13 cellular contexts compared by ENCODE assay signal in the genomic region with DNA sequence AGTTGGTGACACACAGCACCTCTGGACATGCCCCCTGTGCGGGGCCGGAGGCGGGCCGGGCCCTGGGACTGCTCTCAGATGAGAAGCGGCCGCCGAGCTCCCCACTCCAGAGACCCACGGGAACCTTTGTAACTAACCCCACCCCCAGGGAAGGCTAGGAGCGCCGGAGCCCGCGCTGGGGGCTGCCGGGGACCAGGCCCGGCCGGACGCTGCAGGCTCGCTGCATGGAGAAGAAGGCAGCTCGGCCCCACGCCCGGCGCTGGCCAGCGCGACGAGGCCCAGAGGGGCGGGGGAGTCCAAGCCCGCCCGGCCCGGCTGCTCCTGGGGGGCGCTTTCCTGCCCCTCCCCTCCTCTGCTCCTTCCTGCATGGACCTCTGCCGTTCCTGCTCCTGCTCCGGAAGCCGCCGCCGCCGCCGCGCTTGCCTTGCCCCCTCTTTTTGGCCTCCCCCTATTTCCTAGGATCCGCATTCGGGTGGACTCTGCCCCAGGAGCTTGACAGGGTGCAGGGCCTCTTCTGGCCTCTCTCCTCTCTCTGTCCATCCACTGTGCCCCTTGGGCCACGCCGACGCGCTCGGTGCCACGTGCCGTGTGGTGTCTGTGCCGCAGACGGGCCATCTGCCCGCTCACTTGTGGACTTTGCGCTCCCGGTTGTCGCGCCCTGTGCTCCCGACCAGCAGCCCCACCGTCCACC. TPM values are rescaled to one million over a fixed set of nuclear protein-coding genes. Genes with fewer than 3 reads are reported as not detected.
DNase-seq lines count a peak whose midpoint lies in the region; ATAC-seq, FAIRE-seq and TF ChIP-seq lines count a peak whose summit lies in the region.
"Had no signal": no experiment of that assay in that cellular context is flagged by ENCODE, and none has a peak within 500 bp of the region (broad histone marks: within the 10 kb centered on the region; RNA-seq: fewer than 3 reads in every experiment).

No MANE protein-coding gene starts in this region.

- no peak overlapping the region for H2AFZ ChIP-seq in SK-N-SH (ENCODE audit: low read depth)
- no peak overlapping the region for H2AFZ ChIP-seq in K562 (ENCODE audit: low read depth, low read length)
- no peak overlapping the region for H2AFZ ChIP-seq in mesenchymal stem cell (ENCODE audit: low read depth, low read length)
- H2AFZ ChIP-seq: GM23338 had no signal

- FAIRE-seq in K562 (lab: Jason Lieb, UNC) = no peak
- FAIRE-seq: HTR-8/SVneo had no signal

- H3K14ac ChIP-seq in mesenchymal stem cell (ENCODE audit: low read length in 2 of 2) = no peak overlapping the region

- H2BK15ac ChIP-seq in mesenchymal stem cell (ENCODE audit: low read depth, poor library complexity, severe bottlenecking) = no peak overlapping the region

- peak overlapping the region; percentile 14 for H4K91ac ChIP-seq in mesenchymal stem cell (ENCODE audit: low read length)

- no peak for TF ChIP-seq RAD21 in SK-N-SH (IDR thresholded peaks at IDR 0.05; ENCODE audit: low read length)
- no peak for TF ChIP-seq RAD21 in K562 (CRISPR knock-in tag; conservative IDR thresholded peaks at IDR 0.05 in 1 of 2, IDR thresholded peaks at IDR 0.05 in 1 of 2)

- H3F3A ChIP-seq in SK-N-SH (replicated peaks; ENCODE audit: insufficient read depth) = peaks cover 4% of the 10 kb centered on the region

- H2BK120ac ChIP-seq in mesenchymal stem cell (ENCODE audit: low read depth, low read length) = no peak overlapping the region

- no peaks in the 10 kb centered on the region for H3K9me3 ChIP-seq in SK-N-SH
- H3K9me3 ChIP-seq in K562 (replicated peaks; ENCODE audit: control insufficient read depth, insufficient read depth, low read depth, low read length) = no peaks in the 10 kb centered on the region
- H3K9me3 ChIP-seq in mesenchymal stem cell (ENCODE audit: control insufficient read depth, low read length) = no peaks in the 10 kb centered on the region
- H3K9me3 ChIP-seq: BLaER1, HAP-1 had no signal

- H3K27me3 ChIP-seq in SK-N-SH (ENCODE audit: insufficient read depth) (no peaks in the 10 kb centered on the region), K562 (ENCODE audit: control insufficient read depth in 2 of 2, insufficient read depth in 2 of 2, low read length in 2 of 2) (no peaks in the 10 kb centered on the region; a peak in 1 of 5 replicates), mesenchymal stem cell (ENCODE audit: control insufficient read depth in 1 of 2, insufficient read depth in 1 of 2, low read length in 2 of 2) (no peaks in the 10 kb centered on the region)
- H3K27me3 ChIP-seq: BLaER1 had no signal

- 96% methylated on average over 46 of the region's 55 CpGs for WGBS in SK-N-SH (ENCODE audit: low lambda C conversion rate)
- 92% methylated on average over 48 of the region's 55 CpGs for WGBS in K562 (ENCODE audit: insufficient coverage, low coverage, missing lambda C conversion rate)
- 93% methylated on average over 54 of the region's 55 CpGs for WGBS in mesenchymal stem cell

- TF ChIP-seq POLR2A in K562 (conservative IDR thresholded peaks at IDR 0.05) = no peak

- H3K4me2 ChIP-seq in SK-N-SH (no peak overlapping the region), K562 (ENCODE audit: insufficient read depth, low read length) (no peak overlapping the region), mesenchymal stem cell (ENCODE audit: low read length, poor library complexity, severe bottlenecking) (no peak overlapping the region)
- H3K4me2 ChIP-seq: BLaER1, GM23338 had no signal

- POLR2A ChIA-PET in SK-N-SH (lab: Yijun Ruan, JAX) = no interaction called here
- POLR2A ChIA-PET in K562 (lab: Yijun Ruan, JAX) = interaction anchor here (1.2 kb wide), 1 partner anchor 9 kb away, joined by 3 read pairs; no protein-coding TSS in a partner anchor

- H3K36me3 ChIP-seq in SK-N-SH (replicated peaks in 1 of 2; ENCODE audit: control insufficient read depth in 1 of 2, insufficient read depth in 2 of 2, low read length in 1 of 2) = peaks cover 21 to 83% of the 10 kb centered on the region in 2 experiments
- peaks cover 95% of the 10 kb centered on the region for H3K36me3 ChIP-seq in K562 (ENCODE audit: control insufficient read depth, insufficient read depth, low read length)
- H3K36me3 ChIP-seq in mesenchymal stem cell (ENCODE audit: control insufficient read depth in 1 of 2, insufficient read depth in 2 of 2, low read depth in 1 of 2, low read length in 2 of 2) = peaks cover 75 to 85% of the 10 kb centered on the region in 2 experiments

- no peak overlapping the region for H3K18ac ChIP-seq in mesenchymal stem cell (ENCODE audit: low read depth in 1 of 2, low read length in 2 of 2)

- H3K27ac ChIP-seq in SK-N-SH (ENCODE audit: low read depth in 2 of 2, low read length in 1 of 2) (no peak overlapping the region), K562 (ENCODE audit: extremely low read depth, low read depth, low read length) (no peak overlapping the region), mesenchymal stem cell (ENCODE audit: low read length, poor library complexity, severe bottlenecking) (no peak overlapping the region)
- H3K27ac ChIP-seq: BLaER1 had no signal

- no peak overlapping the region for H2BK5ac ChIP-seq in mesenchymal stem cell (ENCODE audit: low read depth, low read length, poor library complexity, severe bottlenecking)

- H3K79me2 ChIP-seq in SK-N-SH (ENCODE audit: insufficient read depth) (peaks cover 26% of the 10 kb centered on the region; the same call in 1 of the 2 replicates), K562 (ENCODE audit: control insufficient read depth, insufficient read depth, low read length) (peaks cover 10% of the 10 kb centered on the region; the same call in 2 of the 3 replicates)

- no peaks in the 10 kb centered on the region for H3K9me2 ChIP-seq in SK-N-SH

- TF ChIP-seq EP300 in SK-N-SH (IDR thresholded peaks at IDR 0.05; ENCODE audit: borderline replicate concordance in 1 of 2, low read depth in 1 of 2, low read length in 1 of 2) (no peak), K562 (IDR thresholded peaks at IDR 0.05; ENCODE audit: low read length) (no peak)

- ATAC-seq in SK-N-SH treated with all-trans-retinoic acid at 6 μM for 48 hours (peak; percentile 1; the same call in 1 of the 3 replicates), K562 (no peak), HG02970 (IDR thresholded peaks at IDR 0.05; ENCODE audit: low FRiP score, unreplicated experiment) (no peak), HG02678 (IDR thresholded peaks at IDR 0.05; ENCODE audit: unreplicated experiment) (no peak)

- H3K9ac ChIP-seq in SK-N-SH (no peak overlapping the region), K562 (ENCODE audit: insufficient read depth in 1 of 2, low read depth in 2 of 2, low read length in 2 of 2) (no peak overlapping the region), mesenchymal stem cell (ENCODE audit: low read length) (no peak overlapping the region)
- H3K9ac ChIP-seq: BLaER1 had no signal

- CTCF ChIA-PET in SK-N-SH (lab: Yijun Ruan, JAX) = interaction anchor here (0.9 to 18.0 kb wide), 21 partner anchors 11 to 354 kb away, joined by 3 to 243 read pairs (median 9); a partner anchor contains a TSS
- CTCF ChIA-PET in K562 (lab: Yijun Ruan, JAX; ENCODE audit: low intra/inter-chr PET ratio) = interaction anchor here (0.6 to 4.4 kb wide), 7 partner anchors 44 to 326 kb away, joined by 3 to 74 read pairs (median 11); a partner anchor contains a TSS

- in situ Hi-C loops in K562 (cut with MboI) = no loop called here

- H3K4me3 ChIP-seq in SK-N-SH (ENCODE audit: low read depth in 2 of 2, low read length in 1 of 2) (no peak overlapping the region), K562 (no peak overlapping the region), mesenchymal stem cell (ENCODE audit: insufficient read depth in 1 of 2, low read depth in 1 of 2, low read length in 2 of 2) (no peak overlapping the region)
- H3K4me3 ChIP-seq: BLaER1, GM23338, HAP-1 had no signal

- no peak overlapping the region for H3K4ac ChIP-seq in mesenchymal stem cell (ENCODE audit: low read depth in 1 of 2, low read length in 2 of 2)

- no peak overlapping the region for H3K23ac ChIP-seq in mesenchymal stem cell (ENCODE audit: low read length in 2 of 2)

- no peak overlapping the region for H2AK5ac ChIP-seq in mesenchymal stem cell (ENCODE audit: low read length, severe bottlenecking)

- intact Hi-C loops in K562 (cut with micrococcal nuclease) = no loop called here
- intact Hi-C loops in cardiac septum (cut with DNase I) = loop anchor here (2.0 kb wide), 1 partner anchor 180 kb away; no protein-coding TSS in a partner anchor

- H2BK12ac ChIP-seq in mesenchymal stem cell (ENCODE audit: low read length in 2 of 2) = no peak overlapping the region

- H4K8ac ChIP-seq in mesenchymal stem cell (ENCODE audit: low read length) = no peak overlapping the region

- H3K4me1 ChIP-seq in SK-N-SH (ENCODE audit: control insufficient read depth in 1 of 2, insufficient read depth in 2 of 2, low read depth in 1 of 2, low read length in 1 of 2) (no peaks in the 10 kb centered on the region; a peak in 1 of 4 replicates), K562 (replicated peaks in 1 of 2; ENCODE audit: control insufficient read depth in 2 of 2, insufficient read depth in 2 of 2, low read length in 2 of 2) (peaks cover 0 to 53% of the 10 kb centered on the region in 2 experiments; a peak in 1 of 5 replicates), mesenchymal stem cell (ENCODE audit: control insufficient read depth, insufficient read depth, low read depth, low read length) (peaks cover 25% of the 10 kb centered on the region)
- H3K4me1 ChIP-seq: BLaER1, HAP-1 had no signal

- no peak for DNase-seq in SK-N-SH
- peak; percentile 39 for DNase-seq in GM20000 (ENCODE audit: low spot score)
- DNase-seq in K562 (ENCODE audit: extremely low read depth in 1 of 4, low spot score in 3 of 4) = no peak
- no peak for DNase-seq in mesenchymal stem cell
- DNase-seq in cardiac septum (ENCODE audit: low spot score) = no peak

- peaks cover 49% of the 10 kb centered on the region for H3K79me1 ChIP-seq in mesenchymal stem cell (replicated peaks; ENCODE audit: low read length, poor library complexity, severe bottlenecking)

- peaks cover 5% of the 10 kb centered on the region for H3K9me1 ChIP-seq in K562 (ENCODE audit: control insufficient read depth, insufficient read depth, low read length)

- peaks cover 27% of the 10 kb centered on the region for H4K20me1 ChIP-seq in SK-N-SH (ENCODE audit: insufficient read depth)
- peaks cover 16% of the 10 kb centered on the region for H4K20me1 ChIP-seq in K562 (replicated peaks; ENCODE audit: control insufficient read depth, insufficient read depth, low read length)

- TF ChIP-seq CTCF in SK-N-SH (IDR thresholded peaks at IDR 0.05) (no peak), GM20000 (IDR thresholded peaks at IDR 0.05; ENCODE audit: extremely low read depth, missing control alignments) (no peak), K562 (IDR thresholded peaks at IDR 0.05 in 2 of 3, conservative IDR thresholded peaks at IDR 0.05 in 1 of 3; ENCODE audit: insufficient read depth in 2 of 3, low read depth in 1 of 3, low read length in 3 of 3) (no peak)

- BruUV-seq in K562 (replicated peaks; lab: Mats Ljungman, UMichigan) = no TSS peak

RNA-seq across cellular contexts. Expression of a gene that starts 36.7 kb away (rescaled TPM):
- 108 and 126 TPM in 2 replicates for polyA plus RNA-seq in SK-N-SH (2012; rRNA removed)
- 61.7 and 84.8 TPM in 2 replicates for polyA plus RNA-seq in SK-N-SH (2012; cell fraction: cytosol; rRNA removed)
- 361 and 701 TPM in 2 replicates for polyA plus RNA-seq in SK-N-SH (2012; cell fraction: nucleus; rRNA removed)
- total RNA-seq in K562 (2011; cell fraction: chromatin; rRNA removed; ENCODE audit: low replicate concordance) = 309 and 657 TPM in 2 replicates
- total RNA-seq in K562 (2011; cell fraction: nucleolus; rRNA removed) = 263 and 322 TPM in 2 replicates
- 258 and 293 TPM in 2 replicates for total RNA-seq in K562 (2011; cell fraction: nucleoplasm; rRNA removed)
- total RNA-seq in K562 (2014; rRNA removed) = 62.2 and 94.2 TPM in 2 replicates
- total RNA-seq in K562 (2014; rRNA removed; fragmentation: Illumina TruSeq; extraction: Trizol) = 34.6 and 44.0 TPM in 2 replicates
- total RNA-seq in K562 (2015; rRNA removed; fragmentation: Illumina TruSeq; extraction: Trizol) = 59.8 and 60.0 TPM in 2 replicates
- 178 and 208 TPM in 2 replicates for total RNA-seq in K562 (2021)
- 61.4 and 65.4 TPM in 2 replicates for polyA plus RNA-seq in K562 (2011; rRNA removed)
- polyA plus RNA-seq in K562 (2011; cell fraction: cytosol; rRNA removed) = 86.8 and 233 TPM in 2 replicates
- polyA plus RNA-seq in K562 (2011; cell fraction: nucleus; rRNA removed) = 273 and 510 TPM in 2 replicates
- 83.7 and 110 TPM in 2 replicates for polyA plus RNA-seq in K562 (2012)
- polyA plus RNA-seq in K562 (2014; fragmentation: Illumina TruSeq; extraction: Trizol) = 66.7 and 96.7 TPM in 2 replicates
- polyA plus RNA-seq in K562 (2014; fragmentation: Nextera tagmentation; extraction: Ambion mirVana) = 1 to 10 TPM; 3.4 to 4.4 TPM
- 118 and 127 TPM in 2 replicates for polyA plus RNA-seq in K562 (2014; rRNA removed)
- 34.5 and 46.4 TPM in 2 replicates for polyA minus RNA-seq in K562 (2011; rRNA and poly(A)+ RNA removed)
- 64.1 and 65.6 TPM in 2 replicates for polyA minus RNA-seq in K562 (2011; cell fraction: cytosol; rRNA and poly(A)+ RNA removed)
- 79.9 and 118 TPM in 2 replicates for polyA minus RNA-seq in K562 (2011; cell fraction: nucleus; rRNA and poly(A)+ RNA removed)
- 55.8 TPM for polyA plus RNA-seq in mesenchymal stem cell (2013, experiment 1 of 2)
- 53.0 TPM for polyA plus RNA-seq in mesenchymal stem cell (2013, experiment 2 of 2)
- total RNA-seq in cardiac septum = 67.5 TPM

RNA-seq across cellular contexts. Expression of a gene that starts 39.6 kb away (rescaled TPM):
- polyA plus RNA-seq in SK-N-SH (2012; rRNA removed) (37.8 and 60.6 TPM in 2 replicates), K562 (2011; rRNA removed) (38.4 and 59.7 TPM in 2 replicates), K562 (2014; fragmentation: Illumina TruSeq; extraction: Trizol) (74.1 and 210 TPM in 2 replicates), K562 (2014; fragmentation: Nextera tagmentation; extraction: Ambion mirVana) (under 1 TPM; 0.14 to 0.34 TPM), K562 (2014; rRNA removed) (195 and 207 TPM in 2 replicates)
- 21.7 and 37.0 TPM in 2 replicates for polyA plus RNA-seq in SK-N-SH (2012; cell fraction: cytosol; rRNA removed)
- 58.0 and 66.2 TPM in 2 replicates for polyA plus RNA-seq in SK-N-SH (2012; cell fraction: nucleus; rRNA removed)
- total RNA-seq in K562 (2011; cell fraction: chromatin; rRNA removed; ENCODE audit: low replicate concordance) = 28.8 and 70.7 TPM in 2 replicates
- 113 and 126 TPM in 2 replicates for total RNA-seq in K562 (2011; cell fraction: nucleolus; rRNA removed)
- total RNA-seq in K562 (2011; cell fraction: nucleoplasm; rRNA removed) = 72.2 and 72.4 TPM in 2 replicates
- total RNA-seq in K562 (2014; rRNA removed) (189 and 255 TPM in 2 replicates), K562 (2014; rRNA removed; fragmentation: Illumina TruSeq; extraction: Trizol) (19.4 and 21.4 TPM in 2 replicates), K562 (2015; rRNA removed; fragmentation: Illumina TruSeq; extraction: Trizol) (86.3 and 97.0 TPM in 2 replicates), K562 (2021) (233 and 241 TPM in 2 replicates), cardiac septum (29.0 TPM)
- 86.5 and 297 TPM in 2 replicates for polyA plus RNA-seq in K562 (2011; cell fraction: cytosol; rRNA removed)
- 123 and 249 TPM in 2 replicates for polyA plus RNA-seq in K562 (2011; cell fraction: nucleus; rRNA removed)
- polyA plus RNA-seq in K562 (2012) = 165 and 183 TPM in 2 replicates
- 8.2 and 12.5 TPM in 2 replicates for polyA minus RNA-seq in K562 (2011; rRNA and poly(A)+ RNA removed)
- 52.4 and 69.4 TPM in 2 replicates for polyA minus RNA-seq in K562 (2011; cell fraction: cytosol; rRNA and poly(A)+ RNA removed)
- polyA minus RNA-seq in K562 (2011; cell fraction: nucleus; rRNA and poly(A)+ RNA removed) = 18.0 and 20.3 TPM in 2 replicates
- 56.8 TPM for polyA plus RNA-seq in mesenchymal stem cell (2013, experiment 1 of 2)
- polyA plus RNA-seq in mesenchymal stem cell (2013, experiment 2 of 2) = 53.5 TPM

RNA-seq across cellular contexts. Expression of a gene that starts 42.3 kb away (rescaled TPM):
- polyA plus RNA-seq in SK-N-SH (2012; rRNA removed) (125 and 148 TPM in 2 replicates), K562 (2011; rRNA removed) (48.2 and 69.4 TPM in 2 replicates), K562 (2014; fragmentation: Illumina TruSeq; extraction: Trizol) (38.2 and 53.4 TPM in 2 replicates), K562 (2014; fragmentation: Nextera tagmentation; extraction: Ambion mirVana) (1 to 10 TPM in 1 of 2 experiments, under 1 TPM in 1; 0.51 to 2.7 TPM), K562 (2014; rRNA removed) (150 and 181 TPM in 2 replicates)
- polyA plus RNA-seq in SK-N-SH (2012; cell fraction: cytosol; rRNA removed) = 34.4 and 60.5 TPM in 2 replicates
- polyA plus RNA-seq in SK-N-SH (2012; cell fraction: nucleus; rRNA removed) = 699 and 1,159 TPM in 2 replicates
- total RNA-seq in K562 (2011; cell fraction: chromatin; rRNA removed; ENCODE audit: low replicate concordance) = 153 and 539 TPM in 2 replicates
- total RNA-seq in K562 (2011; cell fraction: nucleolus; rRNA removed) = 501 and 515 TPM in 2 replicates
- 225 and 261 TPM in 2 replicates for total RNA-seq in K562 (2011; cell fraction: nucleoplasm; rRNA removed)
- total RNA-seq in K562 (2014; rRNA removed) (114 and 139 TPM in 2 replicates), K562 (2014; rRNA removed; fragmentation: Illumina TruSeq; extraction: Trizol) (8.3 and 12.6 TPM in 2 replicates), K562 (2015; rRNA removed; fragmentation: Illumina TruSeq; extraction: Trizol) (50.3 and 55.4 TPM in 2 replicates), K562 (2021) (106 and 112 TPM in 2 replicates), cardiac septum (93.3 TPM)
- polyA plus RNA-seq in K562 (2011; cell fraction: cytosol; rRNA removed) = 50.7 and 105 TPM in 2 replicates
- polyA plus RNA-seq in K562 (2011; cell fraction: nucleus; rRNA removed) = 711 and 1,075 TPM in 2 replicates
- 70.9 and 124 TPM in 2 replicates for polyA plus RNA-seq in K562 (2012)
- 18.8 and 24.7 TPM in 2 replicates for polyA minus RNA-seq in K562 (2011; rRNA and poly(A)+ RNA removed)
- 22.8 and 23.4 TPM in 2 replicates for polyA minus RNA-seq in K562 (2011; cell fraction: cytosol; rRNA and poly(A)+ RNA removed)
- 187 and 189 TPM in 2 replicates for polyA minus RNA-seq in K562 (2011; cell fraction: nucleus; rRNA and poly(A)+ RNA removed)
- polyA plus RNA-seq in mesenchymal stem cell (2013, experiment 1 of 2) = 72.5 TPM
- polyA plus RNA-seq in mesenchymal stem cell (2013, experiment 2 of 2) = 69.4 TPM

RNA-seq across cellular contexts. Expression of a gene that starts 44.6 kb away (rescaled TPM):
- polyA plus RNA-seq in SK-N-SH (2012; rRNA removed) (not detected in 2 replicates), K562 (2011; rRNA removed) (not detected in 2 replicates), K562 (2014; fragmentation: Illumina TruSeq; extraction: Trizol) (not detected in 2 replicates), K562 (2014; fragmentation: Nextera tagmentation; extraction: Ambion mirVana) (not detected), K562 (2014; rRNA removed) (not detected in 2 replicates)
- polyA plus RNA-seq in SK-N-SH (2012; cell fraction: cytosol; rRNA removed) = not detected in 2 replicates
- polyA plus RNA-seq in SK-N-SH (2012; cell fraction: nucleus; rRNA removed) = not detected in 2 replicates
- total RNA-seq in K562 (2011; cell fraction: chromatin; rRNA removed; ENCODE audit: low replicate concordance) = not detected in 2 replicates
- total RNA-seq in K562 (2011; cell fraction: nucleolus; rRNA removed) = not detected in 2 replicates
- total RNA-seq in K562 (2011; cell fraction: nucleoplasm; rRNA removed) = not detected in 2 replicates
- total RNA-seq in K562 (2014; rRNA removed) (not detected in 2 replicates), K562 (2014; rRNA removed; fragmentation: Illumina TruSeq; extraction: Trizol) (not detected in 2 replicates), K562 (2015; rRNA removed; fragmentation: Illumina TruSeq; extraction: Trizol) (not detected in 2 replicates), K562 (2021) (not detected in 2 replicates), cardiac septum (0.57 TPM)
- polyA plus RNA-seq in K562 (2011; cell fraction: cytosol; rRNA removed) = not detected in 2 replicates
- not detected in 2 replicates for polyA plus RNA-seq in K562 (2011; cell fraction: nucleus; rRNA removed)
- polyA plus RNA-seq in K562 (2012) = not detected in 2 replicates
- polyA minus RNA-seq in K562 (2011; rRNA and poly(A)+ RNA removed) = not detected in 2 replicates
- not detected in 2 replicates for polyA minus RNA-seq in K562 (2011; cell fraction: cytosol; rRNA and poly(A)+ RNA removed)
- not detected in 2 replicates for polyA minus RNA-seq in K562 (2011; cell fraction: nucleus; rRNA and poly(A)+ RNA removed)
- not detected for polyA plus RNA-seq in mesenchymal stem cell (2013, experiment 1 of 2)
- not detected for polyA plus RNA-seq in mesenchymal stem cell (2013, experiment 2 of 2)
- total RNA-seq: CD8-positive, alpha-beta memory T cell had no signal
- polyA plus RNA-seq: CD8-positive, alpha-beta memory T cell; GM23338 had no signal
